In genomic region chr10:30172663-30173062, GRCh38 we compare ENCODE assay signal across 18 cellular contexts.
"Had no signal": no experiment of that assay in that cellular context is flagged by ENCODE, and none has a peak within 500 bp of the region (broad histone marks: within the 10 kb centered on the region; RNA-seq: fewer than 3 reads in every experiment).

No MANE protein-coding gene starts in this region.

- H3K27ac ChIP-seq: brain microvascular endothelial cell, gastroesophageal sphincter, heart right ventricle, lower lobe of right lung, psoas muscle, WERI-Rb-1 had no signal

- H3K9me3 ChIP-seq: gastroesophageal sphincter, heart right ventricle, lower lobe of right lung, psoas muscle had no signal

- H3K27me3 ChIP-seq: brain microvascular endothelial cell, gastroesophageal sphincter had no signal

- H3K4me3 ChIP-seq: gastroesophageal sphincter, heart right ventricle, lower lobe of right lung, psoas muscle had no signal

- DNase-seq: activated CD4-positive, alpha-beta memory T cell treated with anti-CD3 and anti-CD28 coated beads, Interleukin-2, amount 10 ng/mL, durations not matched to agents 7 days and 5 days; activated CD4-positive, alpha-beta T cell treated with anti-CD3 and anti-CD28 coated beads for 36 hours; activated gamma-delta T cell; activated T-cell treated with anti-CD3 and anti-CD28 coated beads, Interleukin-2, amount 50 U/mL, for 4 hours; brain microvascular endothelial cell; effector CD8-positive, alpha-beta T cell; heart right ventricle; left colon; lower lobe of right lung; nephron progenitor cell; psoas muscle; stimulated activated CD4-positive, alpha-beta T cell treated with anti-CD3 and anti-CD28 coated beads, Interleukin-12 subunit alpha, Interleukin-12 subunit beta, amount 100 ng/mL, for 4 hours; T-cell; T-helper 9 cell; WERI-Rb-1 had no signal

- H3K4me1 ChIP-seq: heart right ventricle, lower lobe of right lung, psoas muscle had no signal

- ATAC-seq: activated CD4-positive, alpha-beta T cell treated with anti-CD3 and anti-CD28 coated beads for 36 hours; activated naive CD4-positive, alpha-beta T cell treated with anti-CD3 and anti-CD28 coated beads, Interleukin-2, amount 50 U/mL, for 72 hours; activated T-cell treated with anti-CD3 and anti-CD28 coated beads, Interleukin-2, amount 50 U/mL, for 4 hours; gastroesophageal sphincter; heart right ventricle; left colon; lower lobe of right lung; psoas muscle; stimulated activated effector memory CD8-positive, alpha-beta T cell treated with anti-CD3 and anti-CD28 coated beads, Interleukin-12 subunit alpha, Interleukin-12 subunit beta, amount 100 ng/mL, for 72 hours; T-cell had no signal

- H3K36me3 ChIP-seq: brain microvascular endothelial cell, gastroesophageal sphincter, heart right ventricle, lower lobe of right lung, WERI-Rb-1 had no signal
